In genomic region chr13:23777571-23777870, GRCh38 we compare ENCODE assay signal across 15 cellular contexts.
A peak's percentile ranks its signal among the peaks of the same experiment; 100 is the strongest.
DNase-seq lines count a peak whose midpoint lies in the region; ATAC-seq and TF ChIP-seq lines count a peak whose summit lies in the region.
"Had no signal": no experiment of that assay in that cellular context is flagged by ENCODE, and none has a peak within 500 bp of the region (broad histone marks: within the 10 kb centered on the region; RNA-seq: fewer than 3 reads in every experiment).

No MANE protein-coding gene starts in this region.

- peaks cover 9% of the 10 kb centered on the region for H3K36me3 Mint-ChIP-seq in activated B cell treated with CpG ODN at 0.5 μM for 24 hours (ENCODE audit: low read depth)
- H3K36me3 Mint-ChIP-seq in CD4-positive, alpha-beta memory T cell: peaks cover 5 to 25% of the 10 kb centered on the region in 2 donors

- peak; percentile 30 for ATAC-seq in GM18867 (IDR thresholded peaks at IDR 0.05; ENCODE audit: unreplicated experiment)
- peak; percentile 9 for ATAC-seq in GM21526 (IDR thresholded peaks at IDR 0.05; ENCODE audit: low FRiP score, unreplicated experiment)
- ATAC-seq in HG03045 (IDR thresholded peaks at IDR 0.05; ENCODE audit: unreplicated experiment): peak; percentile 28
- ATAC-seq in activated B cell treated with CpG ODN at 0.5 μM for 24 hours (ENCODE audit: low read depth): peak; percentile 26
- ATAC-seq: stimulated activated naive CD8-positive, alpha-beta T cell treated with anti-CD3 and anti-CD28 coated beads, Interleukin-15, Interleukin-2, amounts not matched to agents 100 U/mL and 50 U/mL, for 24 hours had no signal

- no peak for DNase-seq in activated B cell treated with CpG ODN at 0.5 μM for 24 hours
- no peak for DNase-seq in foreskin melanocyte
- DNase-seq in CD4-positive, alpha-beta memory T cell: no peak
- DNase-seq in esophagus squamous epithelium (lab: John Stamatoyannopoulos, UW): no peak
- no peak for DNase-seq in NCI-H1092 (lab: John Stamatoyannopoulos, UW)
- DNase-seq: activated CD4-positive, CD25-positive, alpha-beta regulatory T cell; activated T-cell treated with anti-CD3 and anti-CD28 coated beads, Interleukin-2, amount 50 U/mL, for 48 hours; DND-41; foreskin fibroblast; NCI-H2029 treated with DMSO at 0.1 percent for 48 hours; stimulated activated naive CD8-positive, alpha-beta T cell treated with anti-CD3 and anti-CD28 coated beads, Interleukin-15, Interleukin-2, amounts not matched to agents 100 U/mL and 50 U/mL, for 24 hours had no signal

- POLR2A ChIA-PET in activated B cell treated with CpG ODN at 0.5 μM for 24 hours (lab: Charles Lee): no interaction called here
- POLR2A ChIA-PET in CD4-positive, alpha-beta memory T cell (lab: Charles Lee; ENCODE audit: partially characterized antibody): no interaction called here

- no peaks in the 10 kb centered on the region for H3K27me3 ChIP-seq in CD4-positive, alpha-beta memory T cell (ENCODE audit: insufficient read depth, low read length)
- H3K27me3 ChIP-seq in esophagus squamous epithelium: no peaks in the 10 kb centered on the region

- no peak overlapping the region for H3K27ac Mint-ChIP-seq in activated B cell treated with CpG ODN at 0.5 μM for 24 hours
- peak overlapping the region in 1 of 7 donors; percentile 43 for H3K27ac Mint-ChIP-seq in CD4-positive, alpha-beta memory T cell

- no peak overlapping the region for H3K4me3 ChIP-seq in CD4-positive, alpha-beta memory T cell (ENCODE audit: low read length in 2 of 2)
- no peak overlapping the region for H3K4me3 ChIP-seq in esophagus squamous epithelium
- H3K4me3 ChIP-seq: prostate gland had no signal

- no peak overlapping the region for H3K4me3 Mint-ChIP-seq in activated B cell treated with CpG ODN at 0.5 μM for 24 hours
- H3K4me3 Mint-ChIP-seq in CD4-positive, alpha-beta memory T cell: peak overlapping the region in 1 of 8 donors; percentile 26

- H3K9me3 ChIP-seq in CD4-positive, alpha-beta memory T cell (ENCODE audit: control insufficient read depth in 1 of 2, low read length in 2 of 2): no peaks in the 10 kb centered on the region
- no peaks in the 10 kb centered on the region for H3K9me3 ChIP-seq in esophagus squamous epithelium
- H3K9me3 ChIP-seq: prostate gland had no signal

- WGBS in esophagus squamous epithelium, 2 donors: 71 to 72% methylated on average over 1 of the region's 1 CpG

- TF ChIP-seq CTCF in activated B cell treated with CpG ODN at 0.5 μM for 24 hours (IDR thresholded peaks at IDR 0.05) (no peak), esophagus squamous epithelium (IDR thresholded peaks at IDR 0.05) (no peak)

- intact Hi-C loops in activated B cell treated with CpG ODN at 0.5 μM for 24 hours (cut with micrococcal nuclease) (loop anchor here (1.0 to 2.0 kb wide), 4 partner anchors 30 to 393 kb away; no protein-coding TSS in a partner anchor), esophagus squamous epithelium (cut with DNase I) (no loop called here)
- intact Hi-C loops in CD4-positive, alpha-beta memory T cell (cut with micrococcal nuclease): no loop called here

- H3K4me1 ChIP-seq in CD4-positive, alpha-beta memory T cell (ENCODE audit: insufficient read depth, low read length): no peaks in the 10 kb centered on the region
- peaks cover 0 to 6% (median 0%) of the 10 kb centered on the region in 3 donors for H3K4me1 ChIP-seq in esophagus squamous epithelium
- H3K4me1 ChIP-seq: prostate gland had no signal

- no peak overlapping the region for H3K27ac ChIP-seq in CD4-positive, alpha-beta memory T cell (ENCODE audit: low read depth, low read length)
- no peak overlapping the region for H3K27ac ChIP-seq in esophagus squamous epithelium

- H3K9me3 Mint-ChIP-seq in activated B cell treated with CpG ODN at 0.5 μM for 24 hours: no peaks in the 10 kb centered on the region
- peaks cover 0 to 5% (median 0%) of the 10 kb centered on the region in 8 donors for H3K9me3 Mint-ChIP-seq in CD4-positive, alpha-beta memory T cell

- no peak for TF ChIP-seq POLR2A in esophagus squamous epithelium (IDR thresholded peaks at IDR 0.05)

- H3K4me1 Mint-ChIP-seq in activated B cell treated with CpG ODN at 0.5 μM for 24 hours: peaks cover 26% of the 10 kb centered on the region
- peaks cover 18 to 22% (median 21%) of the 10 kb centered on the region in 4 donors for H3K4me1 Mint-ChIP-seq in CD4-positive, alpha-beta memory T cell

- peaks cover 47% of the 10 kb centered on the region for H3K27me3 Mint-ChIP-seq in activated B cell treated with CpG ODN at 0.5 μM for 24 hours
- H3K27me3 Mint-ChIP-seq in CD4-positive, alpha-beta memory T cell: no peaks in the 10 kb centered on the region

- CTCF ChIA-PET in activated B cell treated with CpG ODN at 0.5 μM for 24 hours (lab: Charles Lee): interaction anchor here (0.5 kb wide), 1 partner anchor 34 kb away, joined by 3 read pairs; no protein-coding TSS in a partner anchor
- CTCF ChIA-PET in CD4-positive, alpha-beta memory T cell (lab: Charles Lee; ENCODE audit: partially characterized antibody): interaction anchor here (1.0 to 1.5 kb wide), 2 partner anchors 19 to 23 kb away, joined by 3 read pairs; no protein-coding TSS in a partner anchor

- no peaks in the 10 kb centered on the region for H3K36me3 ChIP-seq in CD4-positive, alpha-beta memory T cell (ENCODE audit: insufficient read depth, low read length)
- peaks cover 0 to 7% (median 0%) of the 10 kb centered on the region in 3 donors for H3K36me3 ChIP-seq in esophagus squamous epithelium
- H3K36me3 ChIP-seq: prostate gland had no signal
